ENCODE assay signal across 28 cellular contexts in the genomic region with DNA sequence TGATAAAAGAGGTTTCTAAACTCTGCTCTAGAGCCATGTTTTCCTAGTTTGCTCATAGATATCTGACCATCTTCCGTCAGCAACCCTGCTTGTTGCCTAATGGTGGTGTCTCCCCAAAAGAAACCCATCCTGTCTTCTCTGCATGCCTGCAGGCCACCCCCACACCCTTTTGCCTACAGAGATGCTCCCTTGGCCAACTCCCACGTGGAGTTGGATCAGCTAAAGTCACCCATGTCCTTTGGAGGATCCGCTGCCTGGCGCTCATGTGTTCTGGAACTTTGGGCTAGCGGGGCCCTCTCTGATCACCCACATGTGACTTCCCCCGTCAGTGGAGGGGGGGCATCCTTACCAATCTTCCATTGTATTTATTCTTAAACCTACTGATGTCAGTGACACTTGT.
"Had no signal": no experiment of that assay in that cellular context is flagged by ENCODE, and none has a peak within 500 bp of the region (broad histone marks: within the 10 kb centered on the region; RNA-seq: fewer than 3 reads in every experiment).

No MANE protein-coding gene starts in this region.

- H3K4me3 ChIP-seq: stomach, suprapubic skin, testis, thoracic aorta, thyroid gland, tibial artery, tibial nerve, transverse colon, upper lobe of left lung, upper lobe of right lung, uterus, vagina had no signal

- H3K27ac Mint-ChIP-seq: stimulated activated effector memory CD8-positive, alpha-beta T cell treated with anti-CD3 and anti-CD28 coated beads, Interleukin-12 subunit alpha, Interleukin-12 subunit beta, amount 100 ng/mL, for 72 hours; stimulated activated memory B cell treated with anti-CD40 and anti-IgM and Interleukin-4, amounts not matched to agents 10 μg/mL and 1 μg/mL and 100 μg/mL, for 72 hours; stimulated activated naive B cell treated with anti-CD40 and anti-IgM and Interleukin-4, amounts not matched to agents 10 μg/mL and 1 μg/mL and 100 μg/mL, for 72 hours; stimulated activated naive CD8-positive, alpha-beta T cell treated with anti-CD3 and anti-CD28 coated beads, Interleukin-15, amount 100 ng/mL, for 72 hours; stimulated activated naive CD8-positive, alpha-beta T cell treated with anti-CD3 and anti-CD28 coated beads, Interleukin-15, Interleukin-2, amounts not matched to agents 100 ng/mL and 50 ng/mL, for 24 hours; type B pancreatic cell had no signal

- H3K36me3 ChIP-seq: suprapubic skin, thoracic aorta, thyroid gland, tibial artery, tibial nerve, transverse colon, upper lobe of left lung, upper lobe of right lung, uterus, vagina had no signal

- H3K4me1 Mint-ChIP-seq: stimulated activated effector memory CD8-positive, alpha-beta T cell treated with anti-CD3 and anti-CD28 coated beads, Interleukin-12 subunit alpha, Interleukin-12 subunit beta, amount 100 ng/mL, for 72 hours; stimulated activated memory B cell treated with anti-CD40 and anti-IgM and Interleukin-4, amounts not matched to agents 10 μg/mL and 1 μg/mL and 100 μg/mL, for 72 hours; stimulated activated naive B cell treated with anti-CD40 and anti-IgM and Interleukin-4, amounts not matched to agents 10 μg/mL and 1 μg/mL and 100 μg/mL, for 72 hours; stimulated activated naive CD8-positive, alpha-beta T cell treated with anti-CD3 and anti-CD28 coated beads, Interleukin-15, amount 100 ng/mL, for 72 hours had no signal

- H3K27ac ChIP-seq: stomach, suprapubic skin, testis, thoracic aorta, thyroid gland, tibial artery, tibial nerve, transverse colon, upper lobe of left lung, upper lobe of right lung, uterus, vagina had no signal

- H3K9me3 Mint-ChIP-seq: stimulated activated effector memory CD8-positive, alpha-beta T cell treated with anti-CD3 and anti-CD28 coated beads, Interleukin-12 subunit alpha, Interleukin-12 subunit beta, amount 100 ng/mL, for 72 hours; stimulated activated memory B cell treated with anti-CD40 and anti-IgM and Interleukin-4, amounts not matched to agents 10 μg/mL and 1 μg/mL and 100 μg/mL, for 72 hours; stimulated activated naive B cell treated with anti-CD40 and anti-IgM and Interleukin-4, amounts not matched to agents 10 μg/mL and 1 μg/mL and 100 μg/mL, for 72 hours; stimulated activated naive CD8-positive, alpha-beta T cell treated with anti-CD3 and anti-CD28 coated beads, Interleukin-15, amount 100 ng/mL, for 72 hours; stimulated activated naive CD8-positive, alpha-beta T cell treated with anti-CD3 and anti-CD28 coated beads, Interleukin-15, Interleukin-2, amounts not matched to agents 100 ng/mL and 50 ng/mL, for 24 hours; type B pancreatic cell had no signal

- DNase-seq: stimulated activated CD4-positive, alpha-beta T cell treated with anti-CD3 and anti-CD28 coated beads, Interleukin-2, amount 100 ng/mL, for 48 hours; stimulated activated CD4-positive, alpha-beta T cell treated with anti-CD3 and anti-CD28 coated beads, Interleukin-4, amount 100 ng/mL, for 1 hour; stimulated activated CD4-positive, alpha-beta T cell treated with anti-CD3 and anti-CD28 coated beads, Interleukin-4, amount 100 ng/mL, for 24 hours; stimulated activated CD4-positive, alpha-beta T cell treated with anti-CD3 and anti-CD28 coated beads, Interleukin-4, amount 100 ng/mL, for 4 hours; stimulated activated CD8-positive, alpha-beta memory T cell treated with anti-CD3 and anti-CD28 coated beads, Interleukin-4, amount 100 ng/mL, for 48 hours; stimulated activated naive B cell treated with anti-CD40 and anti-IgM and Interleukin-4, amounts not matched to agents 10 μg/mL and 1 μg/mL and 100 μg/mL, for 72 hours; stimulated activated naive CD4-positive, alpha-beta T cell; stimulated activated naive CD4-positive, alpha-beta T cell treated with Interleukin-2 at 50 U/mL for 16 hours; stimulated activated naive CD8-positive, alpha-beta T cell treated with anti-CD3 and anti-CD28 coated beads, Interleukin-15, amount 100 ng/mL, for 72 hours; stimulated activated naive CD8-positive, alpha-beta T cell treated with anti-CD3 and anti-CD28 coated beads, Interleukin-15, Interleukin-2, amounts not matched to agents 100 U/mL and 50 U/mL, for 24 hours; stomach; substantia nigra; testis; thyroid gland; tibial artery; transverse colon; trophoblast cell; upper lobe of left lung; upper lobe of right lung; uterus had no signal

- H3K4me1 ChIP-seq: stomach, suprapubic skin, testis, thyroid gland, tibial nerve, transverse colon, upper lobe of left lung, upper lobe of right lung, uterus, vagina had no signal

- ATAC-seq: stimulated activated effector memory CD8-positive, alpha-beta T cell treated with anti-CD3 and anti-CD28 coated beads, Interleukin-12 subunit alpha, Interleukin-12 subunit beta, amount 100 ng/mL, for 72 hours; stimulated activated memory B cell treated with anti-CD40 and anti-IgM and Interleukin-4, amounts not matched to agents 10 μg/mL and 1 μg/mL and 100 μg/mL, for 72 hours; stimulated activated naive B cell treated with anti-CD40 and anti-IgM and Interleukin-4, amounts not matched to agents 10 μg/mL and 1 μg/mL and 100 μg/mL, for 72 hours; stimulated activated naive CD8-positive, alpha-beta T cell treated with anti-CD3 and anti-CD28 coated beads, Interleukin-15, amount 100 ng/mL, for 72 hours; stimulated activated naive CD8-positive, alpha-beta T cell treated with anti-CD3 and anti-CD28 coated beads, Interleukin-15, Interleukin-2, amounts not matched to agents 100 U/mL and 50 U/mL, for 24 hours; upper lobe of right lung had no signal

- H3K36me3 Mint-ChIP-seq: stimulated activated effector memory CD8-positive, alpha-beta T cell treated with anti-CD3 and anti-CD28 coated beads, Interleukin-12 subunit alpha, Interleukin-12 subunit beta, amount 100 ng/mL, for 72 hours; stimulated activated memory B cell treated with anti-CD40 and anti-IgM and Interleukin-4, amounts not matched to agents 10 μg/mL and 1 μg/mL and 100 μg/mL, for 72 hours; stimulated activated naive B cell treated with anti-CD40 and anti-IgM and Interleukin-4, amounts not matched to agents 10 μg/mL and 1 μg/mL and 100 μg/mL, for 72 hours had no signal

- H3K27me3 Mint-ChIP-seq: stimulated activated memory B cell treated with anti-CD40 and anti-IgM and Interleukin-4, amounts not matched to agents 10 μg/mL and 1 μg/mL and 100 μg/mL, for 72 hours; stimulated activated naive B cell treated with anti-CD40 and anti-IgM and Interleukin-4, amounts not matched to agents 10 μg/mL and 1 μg/mL and 100 μg/mL, for 72 hours; stimulated activated naive CD8-positive, alpha-beta T cell treated with anti-CD3 and anti-CD28 coated beads, Interleukin-15, amount 100 ng/mL, for 72 hours; stimulated activated naive CD8-positive, alpha-beta T cell treated with anti-CD3 and anti-CD28 coated beads, Interleukin-15, Interleukin-2, amounts not matched to agents 100 ng/mL and 50 ng/mL, for 24 hours; type B pancreatic cell had no signal

- H3K27me3 ChIP-seq: stomach, suprapubic skin, testis, thyroid gland, tibial artery, tibial nerve, transverse colon, upper lobe of left lung, upper lobe of right lung, uterus, vagina had no signal

- H3K4me3 Mint-ChIP-seq: stimulated activated effector memory CD8-positive, alpha-beta T cell treated with anti-CD3 and anti-CD28 coated beads, Interleukin-12 subunit alpha, Interleukin-12 subunit beta, amount 100 ng/mL, for 72 hours; stimulated activated memory B cell treated with anti-CD40 and anti-IgM and Interleukin-4, amounts not matched to agents 10 μg/mL and 1 μg/mL and 100 μg/mL, for 72 hours; stimulated activated naive B cell treated with anti-CD40 and anti-IgM and Interleukin-4, amounts not matched to agents 10 μg/mL and 1 μg/mL and 100 μg/mL, for 72 hours; stimulated activated naive CD8-positive, alpha-beta T cell treated with anti-CD3 and anti-CD28 coated beads, Interleukin-15, amount 100 ng/mL, for 72 hours; stimulated activated naive CD8-positive, alpha-beta T cell treated with anti-CD3 and anti-CD28 coated beads, Interleukin-15, Interleukin-2, amounts not matched to agents 100 ng/mL and 50 ng/mL, for 24 hours; type B pancreatic cell had no signal

- H3K9me3 ChIP-seq: stomach, suprapubic skin, testis, thoracic aorta, thyroid gland, tibial artery, tibial nerve, transverse colon, upper lobe of left lung, upper lobe of right lung, uterus, vagina had no signal
